Comparison of ENCODE assay signal across 1 cellular context in genomic region chr14:75884198-75884611, GRCh38.
TF ChIP-seq lines count a peak whose summit lies in the region.

No MANE protein-coding gene starts in this region.

TF ChIP-seq in SK-N-SH treated with all-trans-retinoic acid at 6 μM for 48 hours, 23 proteins besides CTCF, POLR2A, EP300 and RAD21 (continued from another document):
- TF ChIP-seq, protein P1, sequence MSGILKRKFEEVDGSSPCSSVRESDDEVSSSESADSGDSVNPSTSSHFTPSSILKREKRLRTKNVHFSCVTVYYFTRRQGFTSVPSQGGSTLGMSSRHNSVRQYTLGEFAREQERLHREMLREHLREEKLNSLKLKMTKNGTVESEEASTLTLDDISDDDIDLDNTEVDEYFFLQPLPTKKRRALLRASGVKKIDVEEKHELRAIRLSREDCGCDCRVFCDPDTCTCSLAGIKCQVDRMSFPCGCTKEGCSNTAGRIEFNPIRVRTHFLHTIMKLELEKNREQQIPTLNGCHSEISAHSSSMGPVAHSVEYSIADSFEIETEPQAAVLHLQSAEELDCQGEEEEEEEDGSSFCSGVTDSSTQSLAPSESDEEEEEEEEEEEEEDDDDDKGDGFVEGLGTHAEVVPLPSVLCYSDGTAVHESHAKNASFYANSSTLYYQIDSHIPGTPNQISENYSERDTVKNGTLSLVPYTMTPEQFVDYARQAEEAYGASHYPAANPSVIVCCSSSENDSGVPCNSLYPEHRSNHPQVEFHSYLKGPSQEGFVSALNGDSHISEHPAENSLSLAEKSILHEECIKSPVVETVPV (CRISPR knock-in tag; IDR thresholded peaks at IDR 0.05) = no peak
